15 cellular contexts compared by ENCODE assay signal in genomic region chr2:197165020-197165419, GRCh38.
DNase-seq lines count a peak whose midpoint lies in the region; ATAC-seq, FAIRE-seq and TF ChIP-seq lines count a peak whose summit lies in the region.
"Had no signal": no experiment of that assay in that cellular context is flagged by ENCODE, and none has a peak within 500 bp of the region (broad histone marks: within the 10 kb centered on the region; RNA-seq: fewer than 3 reads in every experiment).

No MANE protein-coding gene starts in this region.

- H3K56ac ChIP-seq in H1 (replicated peaks; ENCODE audit: insufficient read length, low read depth, low read length) = no peak overlapping the region

- H3K4me3 ChIP-seq in LNCaP clone FGC (ENCODE audit: low read depth, low read length) (no peak overlapping the region), H1 (ENCODE audit: extremely low read depth in 1 of 4, insufficient read depth in 2 of 4, low read depth in 3 of 4, low read length in 4 of 4) (peak overlapping the region in 1 of 4 experiments; percentile 52; a peak in 2 of 8 replicates), WERI-Rb-1 (ENCODE audit: low read depth, low read length) (no peak overlapping the region)
- H3K4me3 ChIP-seq: GM23248, PC-9, SK-N-MC had no signal

- H3K9me3 ChIP-seq in H1 (ENCODE audit: insufficient read depth in 2 of 2, low read depth in 1 of 2, low read length in 1 of 2) (no peaks in the 10 kb centered on the region), WERI-Rb-1 (ENCODE audit: severe bottlenecking) (no peaks in the 10 kb centered on the region)
- H3K9me3 ChIP-seq: right atrium auricular region had no signal

- no peaks in the 10 kb centered on the region for H3K27me3 Mint-ChIP-seq in nephron (ENCODE audit: low read depth)

- H3K4me1 ChIP-seq in H1 (replicated peaks in 1 of 4; ENCODE audit: control insufficient read depth in 3 of 4, insufficient read depth in 4 of 4, low read length in 3 of 4) = peaks cover 3 to 12% (median 10%) of the 10 kb centered on the region in 4 experiments; a peak in 5 of 7 replicates

- H3K79me2 ChIP-seq in H1 (ENCODE audit: control insufficient read depth in 1 of 2, insufficient read depth in 2 of 2, low read length in 2 of 2) = no peaks in the 10 kb centered on the region

- peak overlapping the region; percentile 18; the same call in 1 of the 2 replicates for H2BK12ac ChIP-seq in H1 (ENCODE audit: low read depth, low read length)

- no peak for TF ChIP-seq POLR2A in H1 (IDR thresholded peaks at IDR 0.05; ENCODE audit: control extremely low read depth in 1 of 2, low read depth in 2 of 2, low read length in 2 of 2)

- peak overlapping the region; percentile 36; the same call in 1 of the 2 replicates for H3K18ac ChIP-seq in H1 (ENCODE audit: extremely low read depth, low read length)

- no peak overlapping the region for H2BK120ac ChIP-seq in H1 (replicated peaks; ENCODE audit: low read depth, low read length)

- H3K23me2 ChIP-seq in H1 (ENCODE audit: low read depth, low read length) = no peaks in the 10 kb centered on the region; the same call in 1 of the 2 replicates

- no peak overlapping the region; a peak in 1 of 7 replicates for H3K9ac ChIP-seq in H1 (replicated peaks in 1 of 4; ENCODE audit: extremely low read depth in 1 of 4, low read depth in 3 of 4, low read length in 3 of 4)
- H3K9ac ChIP-seq: GM23248 had no signal

- H3K27me3 ChIP-seq in H1 (replicated peaks in 1 of 4; ENCODE audit: control insufficient read depth in 3 of 4, extremely low read depth in 1 of 4, insufficient read depth in 3 of 4, low read length in 3 of 4) (0 out of 7 replicates have a peak, but pooled peaks cover 0 to 4% (median 0%) of the 10 kb centered on the region in 4 experiments), WERI-Rb-1 (ENCODE audit: insufficient read depth, low read depth, severe bottlenecking) (no peaks in the 10 kb centered on the region)
- H3K27me3 ChIP-seq: right atrium auricular region had no signal

- peak overlapping the region; percentile 76 to 84 (median 78) for H3K4me3 Mint-ChIP-seq in nephron
- H3K4me3 Mint-ChIP-seq: CD14-positive monocyte had no signal

- H2AFZ ChIP-seq in H1 (ENCODE audit: low read length) = peak overlapping the region; percentile 43; the same call in 1 of the 2 replicates
- H2AFZ ChIP-seq: GM23248, PC-9 had no signal

- TF ChIP-seq RAD21 in H1 (IDR thresholded peaks at IDR 0.05 in 1 of 2, conservative IDR thresholded peaks at IDR 0.05 in 1 of 2; ENCODE audit: low read depth in 2 of 2, low read length in 2 of 2) = no peak

- H3K27ac Mint-ChIP-seq in nephron = peak overlapping the region; percentile 77 to 98 (median 88)

- H4K20me1 ChIP-seq in H1 (replicated peaks in 1 of 2; ENCODE audit: control insufficient read depth in 1 of 2, insufficient read depth in 2 of 2, low read length in 2 of 2) = no peaks in the 10 kb centered on the region

- H3K36me3 ChIP-seq in H1 (ENCODE audit: control insufficient read depth in 2 of 4, insufficient read depth in 4 of 4, low read length in 3 of 4) (no peaks in the 10 kb centered on the region), WERI-Rb-1 (no peaks in the 10 kb centered on the region)
- H3K36me3 ChIP-seq: right atrium auricular region had no signal

- TF ChIP-seq CTCF in LNCaP clone FGC (IDR thresholded peaks at IDR 0.05; ENCODE audit: control insufficient read depth, extremely low read depth, insufficient read depth) (no peak), H1 (IDR thresholded peaks at IDR 0.05; ENCODE audit: control extremely low read depth in 1 of 3, insufficient read depth in 1 of 3, low read depth in 1 of 3, low read length in 3 of 3) (no peak), nephron (IDR thresholded peaks at IDR 0.05; ENCODE audit: unreplicated experiment in 3 of 3) (no peak), WERI-Rb-1 (IDR thresholded peaks at IDR 0.05; ENCODE audit: low read depth, low read length) (no peak)

- ATAC-seq in HG02870 (IDR thresholded peaks at IDR 0.05; ENCODE audit: unreplicated experiment) = no peak

- TF ChIP-seq EP300 in H1 (IDR thresholded peaks at IDR 0.05; ENCODE audit: borderline replicate concordance in 1 of 2, low read depth in 2 of 2, low read length in 2 of 2) = no peak

- POLR2A ChIA-PET in H1 (lab: Charles Lee; ENCODE audit: partially characterized antibody) = no interaction called here

- 90% methylated on average over 7 of the region's 7 CpGs; no CpG with 5 or more reads in 1 of the 2 experiments for WGBS in H1 (ENCODE audit: extremely low coverage in 1 of 2, insufficient coverage in 1 of 2, insufficient read length in 1 of 2, insufficient replicate concordance in 2 of 2, low coverage in 1 of 2, low lambda C conversion rate in 2 of 2, missing lambda C conversion rate in 1 of 2), 2 experiments

- H4K5ac ChIP-seq in H1 (ENCODE audit: insufficient read length, low read depth, low read length) = no peak overlapping the region

- DNase-seq in NCI-H345 (lab: John Stamatoyannopoulos, UW) (peak; percentile 3), NCI-H345 treated with DMSO at 0.1 percent for 48 hours (lab: John Stamatoyannopoulos, UW; ENCODE audit: unreplicated experiment) (no peak), LNCaP clone FGC (ENCODE audit: low read depth) (peak; percentile 65), H1 (ENCODE audit: low read depth in 1 of 2, low spot score in 2 of 2) (no peak), LoVo (ENCODE audit: low spot score) (no peak), WERI-Rb-1 (no peak)
- DNase-seq: GM23248, NCI-H1694 treated with DMSO at 0.1 percent for 48 hours, NCI-H526 treated with DMSO at 0.1 percent for 48 hours, PC-9 had no signal

- H2AK5ac ChIP-seq in H1 (ENCODE audit: low read depth, low read length) = peak overlapping the region; percentile 24; the same call in 1 of the 2 replicates

- H2BK15ac ChIP-seq in H1 (ENCODE audit: low read length) = peak overlapping the region; percentile 61; the same call in 1 of the 2 replicates

- CTCF ChIA-PET in H1 (lab: Charles Lee; ENCODE audit: partially characterized antibody) = interaction anchor here (0.9 to 6.7 kb wide), 5 partner anchors 12 to 60 kb away, joined by 3 to 110 read pairs (median 32); no protein-coding TSS in a partner anchor

- no peak overlapping the region for H3K27ac ChIP-seq in H1 (ENCODE audit: low read depth, low read length)
- no peak overlapping the region for H3K27ac ChIP-seq in WERI-Rb-1
- H3K27ac ChIP-seq: GM23248, PC-9, SK-N-MC had no signal

- H3K79me1 ChIP-seq in H1 (ENCODE audit: low read depth, low read length) = no peaks in the 10 kb centered on the region

- H3K4me1 Mint-ChIP-seq in nephron = peaks cover 35% of the 10 kb centered on the region

- peak overlapping the region; percentile 56; the same call in 1 of the 2 replicates for H2BK20ac ChIP-seq in H1 (ENCODE audit: low read length)

- H2BK5ac ChIP-seq in H1 (ENCODE audit: low read depth, low read length) = no peak overlapping the region

- peak overlapping the region; percentile 51 for H3K4ac ChIP-seq in H1 (replicated peaks; ENCODE audit: insufficient read length, low read depth, low read length)

- no peak overlapping the region for H4K8ac ChIP-seq in H1 (ENCODE audit: extremely low read depth, insufficient read depth, low read length)

- H3K4me2 ChIP-seq in H1 (ENCODE audit: insufficient read depth in 1 of 2, low read depth in 2 of 2, low read length in 2 of 2) = peak overlapping the region; percentile 57 to 63; a peak in 2 of 4 replicates
- H3K4me2 ChIP-seq: PC-9 had no signal

- no peak for FAIRE-seq in H1 (lab: Jason Lieb, UNC)

- no peaks in the 10 kb centered on the region for H3K36me3 Mint-ChIP-seq in nephron (ENCODE audit: low read depth)

- no peak overlapping the region for H3K14ac ChIP-seq in H1 (ENCODE audit: insufficient read length)

- no peaks in the 10 kb centered on the region for H3K9me3 Mint-ChIP-seq in nephron
- H3K9me3 Mint-ChIP-seq: CD14-positive monocyte had no signal

- peak overlapping the region; percentile 14 for H4K91ac ChIP-seq in H1 (replicated peaks; ENCODE audit: insufficient read length, low read length)

- H3K23ac ChIP-seq in H1 (ENCODE audit: insufficient read length) = no peak overlapping the region

TF ChIP-seq in H1, 55 proteins besides CTCF, POLR2A, EP300 and RAD21 (continues in another document):
- TF ChIP-seq USF2 (IDR thresholded peaks at IDR 0.05; ENCODE audit: low read length) = no peak
- no peak for TF ChIP-seq HDAC2 (IDR thresholded peaks at IDR 0.05; ENCODE audit: borderline replicate concordance in 1 of 2, low read depth in 2 of 2, low read length in 2 of 2)
- no peak for TF ChIP-seq POU5F1 (IDR thresholded peaks at IDR 0.05; ENCODE audit: low read depth, low read length)
- TF ChIP-seq MAFK (IDR thresholded peaks at IDR 0.05; ENCODE audit: low read depth, low read length) = no peak

Comparison
In these comparisons a context has a peak if more than half of its experiments do, and no peak if none do; other contexts are left out.
1. DNase-seq: peak in NCI-H345 (single experiment) and LNCaP clone FGC (single experiment); none in NCI-H345 treated with DMSO at 0.1 percent for 48 hours (single experiment), H1 (0 of 2), LoVo (single experiment) and WERI-Rb-1 (single experiment).